In the genomic region with DNA sequence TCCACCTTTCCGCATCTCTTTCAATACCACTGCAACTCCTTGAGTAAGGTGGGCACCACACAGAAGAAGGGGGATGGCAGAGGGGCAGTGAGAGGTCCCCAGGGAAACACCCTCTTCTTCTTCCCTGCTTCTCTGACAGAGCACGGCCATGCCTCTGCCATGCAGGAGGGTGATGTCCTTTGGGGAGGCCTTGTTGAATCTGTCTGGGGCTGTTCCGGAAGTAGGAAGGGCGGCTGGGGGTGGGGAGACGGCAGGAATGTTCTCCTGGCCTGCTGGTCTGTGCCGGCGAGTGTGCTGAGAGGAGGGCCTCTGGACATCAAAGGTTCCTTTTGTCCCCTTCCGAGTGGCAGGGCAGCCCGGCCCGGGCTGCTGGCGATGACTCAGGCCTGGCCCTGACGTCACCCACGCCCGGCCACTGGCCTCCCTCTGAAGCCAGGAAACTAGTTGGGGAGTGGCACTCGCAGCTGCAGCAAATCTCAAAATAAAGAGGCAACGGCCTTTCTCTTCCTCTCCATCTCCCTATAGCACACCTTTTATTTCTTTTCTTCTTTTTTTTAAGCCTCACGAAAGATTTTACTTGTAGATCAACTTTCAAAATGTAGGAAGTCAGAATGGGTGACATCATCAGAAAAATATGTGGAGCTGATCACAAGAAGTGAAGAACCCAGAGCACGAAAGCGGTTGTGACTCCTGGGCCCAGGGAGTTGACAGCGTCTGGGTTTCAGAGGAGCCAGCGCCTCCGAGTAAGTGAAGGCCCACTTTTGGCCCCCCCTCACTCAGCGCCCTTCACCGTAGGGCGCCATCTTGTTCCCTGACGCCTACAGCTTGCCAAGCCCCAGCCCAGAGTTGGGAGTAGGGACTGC, we compare ENCODE assay signal across 8 cellular contexts. TPM values are rescaled to one million over a fixed set of nuclear protein-coding genes. Genes with fewer than 3 reads are reported as not detected.
A peak's percentile ranks its signal among the peaks of the same experiment; 100 is the strongest.
DNase-seq lines count a peak whose midpoint lies in the region; ATAC-seq and TF ChIP-seq lines count a peak whose summit lies in the region.

A gene with protein sequence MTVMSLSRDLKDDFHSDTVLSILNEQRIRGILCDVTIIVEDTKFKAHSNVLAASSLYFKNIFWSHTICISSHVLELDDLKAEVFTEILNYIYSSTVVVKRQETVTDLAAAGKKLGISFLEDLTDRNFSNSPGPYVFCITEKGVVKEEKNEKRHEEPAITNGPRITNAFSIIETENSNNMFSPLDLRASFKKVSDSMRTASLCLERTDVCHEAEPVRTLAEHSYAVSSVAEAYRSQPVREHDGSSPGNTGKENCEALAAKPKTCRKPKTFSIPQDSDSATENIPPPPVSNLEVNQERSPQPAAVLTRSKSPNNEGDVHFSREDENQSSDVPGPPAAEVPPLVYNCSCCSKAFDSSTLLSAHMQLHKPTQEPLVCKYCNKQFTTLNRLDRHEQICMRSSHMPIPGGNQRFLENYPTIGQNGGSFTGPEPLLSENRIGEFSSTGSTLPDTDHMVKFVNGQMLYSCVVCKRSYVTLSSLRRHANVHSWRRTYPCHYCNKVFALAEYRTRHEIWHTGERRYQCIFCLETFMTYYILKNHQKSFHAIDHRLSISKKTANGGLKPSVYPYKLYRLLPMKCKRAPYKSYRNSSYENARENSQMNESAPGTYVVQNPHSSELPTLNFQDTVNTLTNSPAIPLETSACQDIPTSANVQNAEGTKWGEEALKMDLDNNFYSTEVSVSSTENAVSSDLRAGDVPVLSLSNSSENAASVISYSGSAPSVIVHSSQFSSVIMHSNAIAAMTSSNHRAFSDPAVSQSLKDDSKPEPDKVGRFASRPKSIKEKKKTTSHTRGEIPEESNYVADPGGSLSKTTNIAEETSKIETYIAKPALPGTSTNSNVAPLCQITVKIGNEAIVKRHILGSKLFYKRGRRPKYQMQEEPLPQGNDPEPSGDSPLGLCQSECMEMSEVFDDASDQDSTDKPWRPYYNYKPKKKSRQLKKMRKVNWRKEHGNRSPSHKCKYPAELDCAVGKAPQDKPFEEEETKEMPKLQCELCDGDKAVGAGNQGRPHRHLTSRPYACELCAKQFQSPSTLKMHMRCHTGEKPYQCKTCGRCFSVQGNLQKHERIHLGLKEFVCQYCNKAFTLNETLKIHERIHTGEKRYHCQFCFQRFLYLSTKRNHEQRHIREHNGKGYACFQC (N-terminal part only) (plus strand): TSS at position 443 of the 863 bp plus-strand sequence. CDS start 73,885 bp downstream, outside the sequence.

- H3K4me1 ChIP-seq in BLaER1 (0 out of 2 replicates have a peak, but pooled peaks cover 5% of the 10 kb centered on the region), foreskin keratinocyte (peaks cover 32% of the 10 kb centered on the region)

- no peaks in the 10 kb centered on the region for H3K9me3 ChIP-seq in BLaER1

- peaks cover 24% of the 10 kb centered on the region for H3K9me3 Mint-ChIP-seq in WTC11
- no peaks in the 10 kb centered on the region for H3K9me3 Mint-ChIP-seq in natural killer cell

- no peak within 1 kb of the TSS for H3K4me3 ChIP-seq in BLaER1

- peaks cover 5% of the 10 kb centered on the region; the same call in 1 of the 2 replicates for H3K36me3 Mint-ChIP-seq in WTC11
- H3K36me3 Mint-ChIP-seq in natural killer cell = no peaks in the 10 kb centered on the region

- H3K27me3 Mint-ChIP-seq in WTC11 (ENCODE audit: low read depth) (no peaks in the 10 kb centered on the region; the same call in none of the 2 replicates), natural killer cell (ENCODE audit: low read depth in 2 of 2) (no peaks in the 10 kb centered on the region)

- peak within 1 kb of the TSS; percentile 90 for H3K27ac Mint-ChIP-seq in WTC11
- peak within 1 kb of the TSS; percentile 50 to 87 for H3K27ac Mint-ChIP-seq in natural killer cell

- POLR2A ChIA-PET in WTC11 (lab: Charles Lee) = interaction anchor here (0.8 to 1.0 kb wide), 2 partner anchors 25 to 57 kb away, joined by 3 read pairs; no protein-coding TSS in a partner anchor

- intact Hi-C loops in natural killer cell (cut with micrococcal nuclease) = no loop called here

- H3K27me3 ChIP-seq in BLaER1 = no peaks in the 10 kb centered on the region
- H3K27me3 ChIP-seq in foreskin keratinocyte = no peaks in the 10 kb centered on the region

- peaks cover 52% of the 10 kb centered on the region for H3K4me1 Mint-ChIP-seq in WTC11
- H3K4me1 Mint-ChIP-seq in natural killer cell = peaks cover 9 to 24% of the 10 kb centered on the region in 2 donors

- DNase-seq in WTC11 (ENCODE audit: low spot score) = peak; percentile 76
- DNase-seq in foreskin keratinocyte = peak; percentile 80 to 87
- peak; percentile 29 for DNase-seq in natural killer cell
- no peak for DNase-seq in central memory CD4-positive, alpha-beta T cell
- DNase-seq in activated gamma-delta T cell treated with Interleukin-2 at 50 U/mL for 16 hours = no peak

- peak; percentile 30 for ATAC-seq in HG03025 (IDR thresholded peaks at IDR 0.05; ENCODE audit: low FRiP score, unreplicated experiment)
- peak; percentile 81 for ATAC-seq in WTC11
- ATAC-seq in foreskin keratinocyte = peak; percentile 45
- ATAC-seq in natural killer cell = peak in 2 of 3 donors; percentile 35 to 54
- no peak for ATAC-seq in GM18873 (IDR thresholded peaks at IDR 0.05; ENCODE audit: low FRiP score, unreplicated experiment)

- H3K36me3 ChIP-seq in BLaER1 = no peaks in the 10 kb centered on the region

- no peaks in the 10 kb centered on the region for H4K20me1 ChIP-seq in BLaER1

- H3K9ac ChIP-seq in BLaER1 = no peak within 1 kb of the TSS

- H3K27ac ChIP-seq in BLaER1 (peak within 1 kb of the TSS; percentile 42; the same call in 1 of the 2 replicates), foreskin keratinocyte (peak within 1 kb of the TSS; percentile 84)

- H3K4me2 ChIP-seq in BLaER1 = no peak within 1 kb of the TSS; the same call in 1 of the 2 replicates

- CTCF ChIA-PET in WTC11 (lab: Charles Lee) = interaction anchor here (1.0 to 1.5 kb wide), 2 partner anchors 57 to 60 kb away, joined by 3 to 5 read pairs; no protein-coding TSS in a partner anchor

- H3K4me3 Mint-ChIP-seq in WTC11 (peak within 1 kb of the TSS; percentile 18), natural killer cell (peak within 1 kb of the TSS; percentile 47)

- TF ChIP-seq CTCF in WTC11 (IDR thresholded peaks at IDR 0.05) = no peak
- TF ChIP-seq CTCF in foreskin keratinocyte (conservative IDR thresholded peaks at IDR 0.05) = no peak
- no peak for TF ChIP-seq CTCF in natural killer cell (IDR thresholded peaks at IDR 0.05)

TF ChIP-seq in WTC11, 78 proteins besides CTCF, POLR2A, EP300 and RAD21 (continues in another document):
- TF ChIP-seq TEAD1 (CRISPR knock-in tag; IDR thresholded peaks at IDR 0.05) (no peak), ZNF138 (CRISPR knock-in tag; conservative IDR thresholded peaks at IDR 0.05) (no peak)
- TF ChIP-seq, protein P1, sequence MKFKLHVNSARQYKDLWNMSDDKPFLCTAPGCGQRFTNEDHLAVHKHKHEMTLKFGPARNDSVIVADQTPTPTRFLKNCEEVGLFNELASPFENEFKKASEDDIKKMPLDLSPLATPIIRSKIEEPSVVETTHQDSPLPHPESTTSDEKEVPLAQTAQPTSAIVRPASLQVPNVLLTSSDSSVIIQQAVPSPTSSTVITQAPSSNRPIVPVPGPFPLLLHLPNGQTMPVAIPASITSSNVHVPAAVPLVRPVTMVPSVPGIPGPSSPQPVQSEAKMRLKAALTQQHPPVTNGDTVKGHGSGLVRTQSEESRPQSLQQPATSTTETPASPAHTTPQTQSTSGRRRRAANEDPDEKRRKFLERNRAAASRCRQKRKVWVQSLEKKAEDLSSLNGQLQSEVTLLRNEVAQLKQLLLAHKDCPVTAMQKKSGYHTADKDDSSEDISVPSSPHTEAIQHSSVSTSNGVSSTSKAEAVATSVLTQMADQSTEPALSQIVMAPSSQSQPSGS (CRISPR knock-in tag; IDR thresholded peaks at IDR 0.05; ENCODE audit: borderline replicate concordance, low read depth) = no peak
- TF ChIP-seq, protein P2, sequence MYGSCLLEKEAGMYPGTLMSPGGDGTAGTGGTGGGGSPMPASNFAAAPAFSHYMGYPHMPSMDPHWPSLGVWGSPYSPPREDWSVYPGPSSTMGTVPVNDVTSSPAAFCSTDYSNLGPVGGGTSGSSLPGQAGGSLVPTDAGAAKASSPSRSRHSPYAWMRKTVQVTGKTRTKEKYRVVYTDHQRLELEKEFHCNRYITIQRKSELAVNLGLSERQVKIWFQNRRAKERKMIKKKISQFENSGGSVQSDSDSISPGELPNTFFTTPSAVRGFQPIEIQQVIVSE (CRISPR knock-in tag; IDR thresholded peaks at IDR 0.05; ENCODE audit: borderline replicate concordance) = no peak
- TF ChIP-seq, protein P3, sequence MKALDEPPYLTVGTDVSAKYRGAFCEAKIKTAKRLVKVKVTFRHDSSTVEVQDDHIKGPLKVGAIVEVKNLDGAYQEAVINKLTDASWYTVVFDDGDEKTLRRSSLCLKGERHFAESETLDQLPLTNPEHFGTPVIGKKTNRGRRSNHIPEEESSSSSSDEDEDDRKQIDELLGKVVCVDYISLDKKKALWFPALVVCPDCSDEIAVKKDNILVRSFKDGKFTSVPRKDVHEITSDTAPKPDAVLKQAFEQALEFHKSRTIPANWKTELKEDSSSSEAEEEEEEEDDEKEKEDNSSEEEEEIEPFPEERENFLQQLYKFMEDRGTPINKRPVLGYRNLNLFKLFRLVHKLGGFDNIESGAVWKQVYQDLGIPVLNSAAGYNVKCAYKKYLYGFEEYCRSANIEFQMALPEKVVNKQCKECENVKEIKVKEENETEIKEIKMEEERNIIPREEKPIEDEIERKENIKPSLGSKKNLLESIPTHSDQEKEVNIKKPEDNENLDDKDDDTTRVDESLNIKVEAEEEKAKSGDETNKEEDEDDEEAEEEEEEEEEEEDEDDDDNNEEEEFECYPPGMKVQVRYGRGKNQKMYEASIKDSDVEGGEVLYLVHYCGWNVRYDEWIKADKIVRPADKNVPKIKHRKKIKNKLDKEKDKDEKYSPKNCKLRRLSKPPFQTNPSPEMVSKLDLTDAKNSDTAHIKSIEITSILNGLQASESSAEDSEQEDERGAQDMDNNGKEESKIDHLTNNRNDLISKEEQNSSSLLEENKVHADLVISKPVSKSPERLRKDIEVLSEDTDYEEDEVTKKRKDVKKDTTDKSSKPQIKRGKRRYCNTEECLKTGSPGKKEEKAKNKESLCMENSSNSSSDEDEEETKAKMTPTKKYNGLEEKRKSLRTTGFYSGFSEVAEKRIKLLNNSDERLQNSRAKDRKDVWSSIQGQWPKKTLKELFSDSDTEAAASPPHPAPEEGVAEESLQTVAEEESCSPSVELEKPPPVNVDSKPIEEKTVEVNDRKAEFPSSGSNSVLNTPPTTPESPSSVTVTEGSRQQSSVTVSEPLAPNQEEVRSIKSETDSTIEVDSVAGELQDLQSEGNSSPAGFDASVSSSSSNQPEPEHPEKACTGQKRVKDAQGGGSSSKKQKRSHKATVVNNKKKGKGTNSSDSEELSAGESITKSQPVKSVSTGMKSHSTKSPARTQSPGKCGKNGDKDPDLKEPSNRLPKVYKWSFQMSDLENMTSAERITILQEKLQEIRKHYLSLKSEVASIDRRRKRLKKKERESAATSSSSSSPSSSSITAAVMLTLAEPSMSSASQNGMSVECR (CRISPR knock-in tag; IDR thresholded peaks at IDR 0.05; ENCODE audit: borderline replicate concordance) = no peak

RNA-seq across cellular contexts. Expression of the gene that starts here (rescaled TPM):
- total RNA-seq in WTC11 (2021) (10.5 to 12.3 TPM (median 11.6 TPM) in 3 replicates), foreskin keratinocyte (58.0 and 59.5 TPM in 2 replicates), natural killer cell (10 to 100 TPM; 40.3 to 68.3 (median 56.7) TPM)
- polyA plus RNA-seq in foreskin keratinocyte = 5.0 and 5.8 TPM in 2 replicates

Comparison
In these comparisons a context has a peak if more than half of its experiments do, and no peak if none do; other contexts are left out.
1. DNase-seq: peak in WTC11 (single experiment), foreskin keratinocyte (2 of 2) and natural killer cell (single experiment); none in central memory CD4-positive, alpha-beta T cell (single experiment) and activated gamma-delta T cell treated with Interleukin-2 at 50 U/mL for 16 hours (single experiment).